Comparison of ENCODE assay signal across 15 cellular contexts in genomic region chr4:38180456-38180855, GRCh38.
DNase-seq lines count a peak whose midpoint lies in the region; ATAC-seq and TF ChIP-seq lines count a peak whose summit lies in the region.
"Had no signal": no experiment of that assay in that cellular context is flagged by ENCODE, and none has a peak within 500 bp of the region (broad histone marks: within the 10 kb centered on the region; RNA-seq: fewer than 3 reads in every experiment).

No MANE protein-coding gene starts in this region.

- peaks cover 21% of the 10 kb centered on the region for H3K4me1 Mint-ChIP-seq in HFFc6 (ENCODE audit: low read depth)

- peaks cover 0 to 15% (median 6%) of the 10 kb centered on the region in 3 donors for H3K4me1 ChIP-seq in gastroesophageal sphincter
- H3K4me1 ChIP-seq in trophoblast cell (ENCODE audit: control insufficient read depth in 1 of 2, insufficient read depth in 2 of 2, low read length in 2 of 2), result peaks cover 0 to 6% of the 10 kb centered on the region in 2 experiments
- H3K4me1 ChIP-seq in upper lobe of left lung, result peaks cover 17 to 29% (median 25%) of the 10 kb centered on the region in 4 donors

- H3K27me3 ChIP-seq in gastroesophageal sphincter (no peaks in the 10 kb centered on the region), trophoblast cell (ENCODE audit: insufficient read depth, low read length) (no peaks in the 10 kb centered on the region), upper lobe of left lung (no peaks in the 10 kb centered on the region)
- H3K27me3 ChIP-seq: suprapubic skin had no signal

- no peaks in the 10 kb centered on the region for H3K36me3 Mint-ChIP-seq in HFFc6 (ENCODE audit: low read depth)

- TF ChIP-seq CTCF in HFFc6 (IDR thresholded peaks at IDR 0.05), result peak; percentile 7; the same call in 1 of the 2 replicates
- TF ChIP-seq CTCF in VCaP (conservative IDR thresholded peaks at IDR 0.05), result no peak
- TF ChIP-seq CTCF in gastroesophageal sphincter (IDR thresholded peaks at IDR 0.05), result peak in 1 of 4 experiments; percentile 12
- peak in 1 of 6 experiments; percentile 5 for TF ChIP-seq CTCF in upper lobe of left lung (IDR thresholded peaks at IDR 0.05)

- no peaks in the 10 kb centered on the region for H3K79me1 ChIP-seq in trophoblast cell (ENCODE audit: low read length)

- ATAC-seq in gastroesophageal sphincter (no peak), HG03457 (IDR thresholded peaks at IDR 0.05; ENCODE audit: unreplicated experiment) (no peak), upper lobe of left lung (ENCODE audit: low FRiP score in 2 of 2) (no peak)

- no peak overlapping the region for H4K8ac ChIP-seq in trophoblast cell (ENCODE audit: low read depth, low read length)

- H3K18ac ChIP-seq in trophoblast cell (ENCODE audit: low read length), result no peak overlapping the region

- no peaks in the 10 kb centered on the region for H3K9me3 ChIP-seq in gastroesophageal sphincter
- H3K9me3 ChIP-seq in trophoblast cell (ENCODE audit: insufficient read depth, low read depth, low read length), result peaks cover 9% of the 10 kb centered on the region
- no peaks in the 10 kb centered on the region for H3K9me3 ChIP-seq in upper lobe of left lung
- H3K9me3 ChIP-seq: suprapubic skin had no signal

- TF ChIP-seq POLR2A in gastroesophageal sphincter (IDR thresholded peaks at IDR 0.05) (no peak), upper lobe of left lung (IDR thresholded peaks at IDR 0.05) (no peak)

- no peak overlapping the region for H2BK12ac ChIP-seq in trophoblast cell (ENCODE audit: low read length)

- 0 out of 2 replicates have a peak, but pooled peaks cover 2% of the 10 kb centered on the region for H3K27me3 Mint-ChIP-seq in HFFc6 (ENCODE audit: insufficient read depth)

- peak; percentile 16 for DNase-seq in A172 (ENCODE audit: low spot score)
- DNase-seq in HFFc6, result no peak
- DNase-seq in inferior parietal cortex (ENCODE audit: extremely low spot score), result no peak
- DNase-seq in trophoblast cell, result no peak
- no peak for DNase-seq in upper lobe of left lung
- DNase-seq: activated T-cell treated with anti-CD3 and anti-CD28 coated beads, Interleukin-2, amount 50 U/mL, for 1 hour; H7; midbrain; NCI-H446 treated with DMSO at 0.1 percent for 48 hours; T-helper 2 cell had no signal

- TF ChIP-seq EP300 in gastroesophageal sphincter (IDR thresholded peaks at IDR 0.05) (no peak), upper lobe of left lung (IDR thresholded peaks at IDR 0.05) (no peak)

- H3K79me2 ChIP-seq in trophoblast cell (ENCODE audit: control insufficient read depth, insufficient read depth, low read length, poor library complexity), result no peaks in the 10 kb centered on the region
- H3K79me2 ChIP-seq: parathyroid adenoma had no signal

- H3K36me3 ChIP-seq in gastroesophageal sphincter, result no peaks in the 10 kb centered on the region
- no peaks in the 10 kb centered on the region for H3K36me3 ChIP-seq in trophoblast cell (ENCODE audit: control insufficient read depth in 1 of 2, insufficient read depth in 2 of 2, low read length in 2 of 2)
- no peaks in the 10 kb centered on the region for H3K36me3 ChIP-seq in upper lobe of left lung
- H3K36me3 ChIP-seq: suprapubic skin had no signal

- no peak overlapping the region for H2BK120ac ChIP-seq in trophoblast cell (ENCODE audit: insufficient read depth, low read length, poor library complexity)

- H3K27ac ChIP-seq in VCaP (peak overlapping the region; percentile 54), gastroesophageal sphincter (peak overlapping the region in 3 of 4 donors; percentile 26 to 42 (median 41)), trophoblast cell (ENCODE audit: low read depth, low read length) (no peak overlapping the region), upper lobe of left lung (no peak overlapping the region)
- H3K27ac ChIP-seq: parathyroid adenoma, suprapubic skin had no signal

- H3K23ac ChIP-seq in trophoblast cell (ENCODE audit: low read length), result no peak overlapping the region

- H3K9ac ChIP-seq in trophoblast cell (ENCODE audit: low read length), result no peak overlapping the region
- H3K9ac ChIP-seq: parathyroid adenoma had no signal

- 56 to 71% methylated on average over 1 to 2 of the region's 2 CpGs for WGBS in gastroesophageal sphincter (ENCODE audit: low coverage in 1 of 2), 2 donors
- WGBS in trophoblast cell (ENCODE audit: extremely low coverage, insufficient coverage, insufficient read length), result no CpG with 5 or more reads among the region's 2 CpGs
- WGBS in upper lobe of left lung, 2 donors, result 57 to 70% methylated on average over 2 of the region's 2 CpGs

- no peak overlapping the region for H3K4ac ChIP-seq in trophoblast cell (ENCODE audit: low read depth, low read length)

- H3K4me3 ChIP-seq in gastroesophageal sphincter, result no peak overlapping the region
- no peak overlapping the region for H3K4me3 ChIP-seq in trophoblast cell (ENCODE audit: low read depth, low read length)
- H3K4me3 ChIP-seq in upper lobe of left lung, result no peak overlapping the region
- H3K4me3 ChIP-seq: suprapubic skin had no signal

- H4K91ac ChIP-seq in trophoblast cell (ENCODE audit: low read depth, low read length), result no peak overlapping the region

- no peak overlapping the region for H2AK5ac ChIP-seq in trophoblast cell (ENCODE audit: low read length)

- no peaks in the 10 kb centered on the region for H3K9me3 Mint-ChIP-seq in HFFc6

- H4K12ac ChIP-seq in trophoblast cell (ENCODE audit: low read depth, low read length), result no peak overlapping the region

- no peak overlapping the region for H3K4me2 ChIP-seq in trophoblast cell (ENCODE audit: low read length)

- H2AFZ ChIP-seq in trophoblast cell (ENCODE audit: insufficient read depth, low read length, poor library complexity), result no peak overlapping the region
- H2AFZ ChIP-seq: parathyroid adenoma had no signal

- no peak overlapping the region for H3K14ac ChIP-seq in trophoblast cell (ENCODE audit: low read length)

- no peak overlapping the region for H2BK5ac ChIP-seq in trophoblast cell (ENCODE audit: low read depth, low read length, poor library complexity)

- no peak overlapping the region for H3K4me3 Mint-ChIP-seq in HFFc6

- no peak overlapping the region for H3K27ac Mint-ChIP-seq in HFFc6

Comparison
In these comparisons a context has a peak if more than half of its experiments do, and no peak if none do; other contexts are left out.
1. H3K27ac ChIP-seq: peak in VCaP (single experiment) and gastroesophageal sphincter (3 of 4); none in trophoblast cell (single experiment) and upper lobe of left lung (0 of 4).